1 cellular context compared by ENCODE assay signal in genomic region chr3:15269091-15269989, GRCh38.
TF ChIP-seq lines count a peak whose summit lies in the region.

No MANE protein-coding gene starts in this region.

TF ChIP-seq in K562, 482 proteins besides CTCF, POLR2A, EP300 and RAD21 (continued from another document and continues in another):
- TF ChIP-seq PREB (CRISPR knock-in tag; IDR thresholded peaks at IDR 0.05) = 0 out of 2 replicates have a peak, but pooled peaks have one; percentile 60
- no peak for TF ChIP-seq ZNF184 (CRISPR knock-in tag; IDR thresholded peaks at IDR 0.05)
- TF ChIP-seq MTA2 (IDR thresholded peaks at IDR 0.05; ENCODE audit: low read depth) = peak; percentile 42; the same call in 1 of the 2 replicates
- TF ChIP-seq ZNF12 (CRISPR knock-in tag; IDR thresholded peaks at IDR 0.05) = no peak
- no peak for TF ChIP-seq HINFP (tag; conservative IDR thresholded peaks at IDR 0.05; ENCODE audit: low read depth)
- TF ChIP-seq E2F3 (CRISPR knock-in tag; IDR thresholded peaks at IDR 0.05) = 0 out of 2 replicates have a peak, but pooled peaks have one; percentile 21
- peak; percentile 80 for TF ChIP-seq NCOA1 (IDR thresholded peaks at IDR 0.05; ENCODE audit: low read depth)
- no peak for TF ChIP-seq KHSRP (IDR thresholded peaks at IDR 0.05)
- no peak for TF ChIP-seq XRCC5 (IDR thresholded peaks at IDR 0.05; ENCODE audit: low read depth, low read length)
- TF ChIP-seq HNRNPK (IDR thresholded peaks at IDR 0.05; ENCODE audit: low read depth, low read length, poor library complexity, severe bottlenecking) = no peak
- TF ChIP-seq TAF1 (IDR thresholded peaks at IDR 0.05; ENCODE audit: control insufficient read depth, extremely low read depth, insufficient read depth, low read length, severe bottlenecking) = peak; percentile 54
- TF ChIP-seq TFAP4 (CRISPR knock-in tag; IDR thresholded peaks at IDR 0.05; ENCODE audit: borderline replicate concordance) = peak; percentile 97
- TF ChIP-seq ETS1 (conservative IDR thresholded peaks at IDR 0.05; ENCODE audit: control insufficient read depth, low read depth, low read length) = peak; percentile 71; the same call in 1 of the 2 replicates
- peak; percentile 65; the same call in 1 of the 2 replicates for TF ChIP-seq ZNF263 (CRISPR knock-in tag; IDR thresholded peaks at IDR 0.05; ENCODE audit: borderline replicate concordance)
- TF ChIP-seq ARID4B (CRISPR knock-in tag; IDR thresholded peaks at IDR 0.05) = peak; percentile 84; the same call in 1 of the 2 replicates
- TF ChIP-seq ZNF511 (CRISPR knock-in tag; IDR thresholded peaks at IDR 0.05) = peak; percentile 56
- TF ChIP-seq NR0B1 (IDR thresholded peaks at IDR 0.05; ENCODE audit: partially characterized antibody) = no peak
- TF ChIP-seq ZFX (CRISPR knock-in tag; IDR thresholded peaks at IDR 0.05) = no peak
- no peak for TF ChIP-seq ZNF518B (CRISPR knock-in tag; IDR thresholded peaks at IDR 0.05)
- peak; percentile 94 for TF ChIP-seq MEIS2 (IDR thresholded peaks at IDR 0.05; ENCODE audit: partially characterized antibody)
- TF ChIP-seq CBFB (CRISPR knock-in tag; IDR thresholded peaks at IDR 0.05) = peak; percentile 32; the same call in 1 of the 2 replicates
- TF ChIP-seq ZMIZ1 (IDR thresholded peaks at IDR 0.05; ENCODE audit: low read depth in 2 of 2, low read length in 2 of 2) = no peak
- TF ChIP-seq PCBP1 (IDR thresholded peaks at IDR 0.05; ENCODE audit: low read depth, low read length, poor library complexity, severe bottlenecking) = no peak
- TF ChIP-seq FOXK2 (conservative IDR thresholded peaks at IDR 0.05 in 1 of 2, IDR thresholded peaks at IDR 0.05 in 1 of 2; ENCODE audit: low read depth in 2 of 2) = peak; percentile 94 to 97
- TF ChIP-seq KDM1A (IDR thresholded peaks at IDR 0.05) = peak; percentile 81 to 92
- TF ChIP-seq ZNF384 (IDR thresholded peaks at IDR 0.05; ENCODE audit: low read depth, low read length) = peak; percentile 17; the same call in 1 of the 2 replicates
- TF ChIP-seq HDAC1 (IDR thresholded peaks at IDR 0.05) = peak in 1 of 2 experiments; percentile 92; a peak in 2 of 4 replicates
- no peak for TF ChIP-seq SIN3B (IDR thresholded peaks at IDR 0.05; ENCODE audit: low read depth)
- 0 out of 4 replicates have a peak, but pooled peaks of 1 of the 2 experiments have one; percentile 36 for TF ChIP-seq MLX (CRISPR knock-in tag; conservative IDR thresholded peaks at IDR 0.05)
- TF ChIP-seq NR4A1 (CRISPR knock-in tag; IDR thresholded peaks at IDR 0.05) = peak; percentile 52; the same call in 1 of the 2 replicates
- TF ChIP-seq NR4A1 (tag; IDR thresholded peaks at IDR 0.05) = peak; percentile 55; the same call in 1 of the 2 replicates
- peak; percentile 91 for TF ChIP-seq MYNN (IDR thresholded peaks at IDR 0.05)
- no peak for TF ChIP-seq MYNN (CRISPR knock-in tag; IDR thresholded peaks at IDR 0.05)
- no peak for TF ChIP-seq HOMEZ (CRISPR knock-in tag; IDR thresholded peaks at IDR 0.05)
- TF ChIP-seq ARID1B (IDR thresholded peaks at IDR 0.05) = peak; percentile 94
